ENCODE assay signal across 1 cellular context in genomic region chr12:13670249-13670648, GRCh38.
TF ChIP-seq lines count a peak whose summit lies in the region.

No MANE protein-coding gene starts in this region.

TF ChIP-seq in GM23338, 12 proteins besides CTCF, POLR2A, EP300 and RAD21 (continued from another document):
- no peak for TF ChIP-seq ZNF462 (CRISPR knock-in tag; IDR thresholded peaks at IDR 0.05)
- TF ChIP-seq EZH2phosphoT487 (IDR thresholded peaks at IDR 0.05; ENCODE audit: unreplicated experiment), result no peak
- TF ChIP-seq POLR2AphosphoS5 (IDR thresholded peaks at IDR 0.05; ENCODE audit: low read depth), result no peak
- no peak for TF ChIP-seq STAT1 (IDR thresholded peaks at IDR 0.05; ENCODE audit: unreplicated experiment)
- no peak for TF ChIP-seq EZH2 (IDR thresholded peaks at IDR 0.05; ENCODE audit: low read depth, unreplicated experiment)
